In the genomic region with DNA sequence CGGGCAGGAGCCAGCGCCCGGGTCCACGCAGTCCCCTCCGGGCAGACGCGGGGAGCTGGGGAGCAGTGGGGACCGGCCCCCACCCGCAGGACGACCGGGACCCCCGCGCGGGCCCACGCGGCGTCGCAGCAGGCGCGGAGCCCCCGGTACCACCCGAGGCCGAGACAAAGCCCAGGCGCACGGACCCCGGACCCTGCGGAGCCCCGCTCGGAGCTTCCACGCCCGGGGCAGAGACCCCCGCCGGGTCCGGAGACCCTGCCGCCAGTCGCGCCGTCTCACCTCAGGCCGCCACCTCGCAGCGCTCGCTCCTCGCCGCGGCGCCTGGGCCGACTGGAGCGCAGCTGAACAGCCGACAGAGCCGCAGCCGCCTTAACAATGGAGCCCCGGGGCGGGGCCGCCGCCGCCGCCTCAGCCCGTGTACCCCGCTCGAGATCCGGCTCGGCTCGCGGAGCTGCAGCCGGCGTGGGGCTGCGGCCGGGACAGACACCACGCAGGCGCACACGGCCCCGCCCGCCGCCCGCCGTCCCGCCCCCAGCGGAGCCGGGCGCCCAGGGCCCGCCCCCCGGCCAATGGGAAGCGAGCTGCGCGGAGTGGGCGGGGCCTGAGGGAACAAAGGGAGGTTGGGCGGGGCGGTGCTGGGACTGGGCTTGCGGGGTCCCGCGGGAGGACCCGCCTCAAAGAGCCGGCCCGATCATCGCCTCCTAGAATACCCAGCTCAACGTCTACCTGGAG, we compare ENCODE assay signal across 8 cellular contexts. TPM values are rescaled to one million over a fixed set of nuclear protein-coding genes. Genes with fewer than 3 reads are reported as not detected.
DNase-seq lines count a peak whose midpoint lies in the region; ATAC-seq and TF ChIP-seq lines count a peak whose summit lies in the region.

A gene with protein sequence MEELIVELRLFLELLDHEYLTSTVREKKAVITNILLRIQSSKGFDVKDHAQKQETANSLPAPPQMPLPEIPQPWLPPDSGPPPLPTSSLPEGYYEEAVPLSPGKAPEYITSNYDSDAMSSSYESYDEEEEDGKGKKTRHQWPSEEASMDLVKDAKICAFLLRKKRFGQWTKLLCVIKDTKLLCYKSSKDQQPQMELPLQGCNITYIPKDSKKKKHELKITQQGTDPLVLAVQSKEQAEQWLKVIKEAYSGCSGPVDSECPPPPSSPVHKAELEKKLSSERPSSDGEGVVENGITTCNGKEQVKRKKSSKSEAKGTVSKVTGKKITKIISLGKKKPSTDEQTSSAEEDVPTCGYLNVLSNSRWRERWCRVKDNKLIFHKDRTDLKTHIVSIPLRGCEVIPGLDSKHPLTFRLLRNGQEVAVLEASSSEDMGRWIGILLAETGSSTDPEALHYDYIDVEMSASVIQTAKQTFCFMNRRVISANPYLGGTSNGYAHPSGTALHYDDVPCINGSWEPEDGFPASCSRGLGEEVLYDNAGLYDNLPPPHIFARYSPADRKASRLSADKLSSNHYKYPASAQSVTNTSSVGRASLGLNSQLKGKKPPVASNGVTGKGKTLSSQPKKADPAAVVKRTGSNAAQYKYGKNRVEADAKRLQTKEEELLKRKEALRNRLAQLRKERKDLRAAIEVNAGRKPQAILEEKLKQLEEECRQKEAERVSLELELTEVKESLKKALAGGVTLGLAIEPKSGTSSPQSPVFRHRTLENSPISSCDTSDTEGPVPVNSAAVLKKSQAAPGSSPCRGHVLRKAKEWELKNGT (minus strand): TSS at position 485 of the 732 bp plus-strand sequence. CDS start 67,783 bp downstream, outside the sequence.

- H3K4me3 ChIP-seq in left lung = peak within 1 kb of the TSS; percentile 74 to 86

- no peaks in the 10 kb centered on the region for H3K9me3 ChIP-seq in left lung

- DNase-seq in NCI-H345 (lab: John Stamatoyannopoulos, UW) (peak; percentile 83), dermis microvascular lymphatic vessel endothelial cell (ENCODE audit: low read depth in 2 of 2) (peak; percentile 65 to 91), left lung (peak; percentile 81 to 94)
- DNase-seq in activated CD4-positive, alpha-beta memory T cell treated with anti-CD3 and anti-CD28 coated beads for 36 hours = peak; percentile 91
- DNase-seq in stimulated activated CD4-positive, alpha-beta T cell treated with anti-CD3 and anti-CD28 coated beads, Interleukin-1b, Interleukin-23, amount 100 ng/mL, for 4 hours (ENCODE audit: low read depth in 2 of 2) = peak; percentile 85 to 88

- no peak for TF ChIP-seq CTCF in left lung (IDR thresholded peaks at IDR 0.05)

- POLR2A ChIA-PET in activated CD4-positive, alpha-beta memory T cell treated with anti-CD3 and anti-CD28 coated beads for 36 hours (lab: Charles Lee) = interaction anchor here (0.8 to 2.8 kb wide), 6 partner anchors 21 to 111 kb away, joined by 3 to 17 read pairs (median 4); no protein-coding TSS in a partner anchor

- H3K36me3 Mint-ChIP-seq in activated CD4-positive, alpha-beta memory T cell treated with anti-CD3 and anti-CD28 coated beads for 36 hours = peaks cover 7% of the 10 kb centered on the region

- H3K36me3 ChIP-seq in left lung = no peaks in the 10 kb centered on the region

- H3K27me3 ChIP-seq in left lung = peaks cover 0 to 31% of the 10 kb centered on the region in 2 donors

- H3K27ac Mint-ChIP-seq in activated CD4-positive, alpha-beta memory T cell treated with anti-CD3 and anti-CD28 coated beads for 36 hours = no peak within 1 kb of the TSS

- peak within 1 kb of the TSS; percentile 81 to 87 for H3K27ac ChIP-seq in left lung

- H3K4me1 Mint-ChIP-seq in activated CD4-positive, alpha-beta memory T cell treated with anti-CD3 and anti-CD28 coated beads for 36 hours (ENCODE audit: low read depth) = peaks cover 31% of the 10 kb centered on the region

- CTCF ChIA-PET in activated CD4-positive, alpha-beta memory T cell treated with anti-CD3 and anti-CD28 coated beads for 36 hours (lab: Charles Lee) = interaction anchor here (0.7 to 3.5 kb wide), 10 partner anchors 10 to 138 kb away, joined by 3 to 16 read pairs (median 4); no protein-coding TSS in a partner anchor

- H3K4me3 Mint-ChIP-seq in activated CD4-positive, alpha-beta memory T cell treated with anti-CD3 and anti-CD28 coated beads for 36 hours = peak within 1 kb of the TSS; percentile 76

- H3K27me3 Mint-ChIP-seq in activated CD4-positive, alpha-beta memory T cell treated with anti-CD3 and anti-CD28 coated beads for 36 hours = no peaks in the 10 kb centered on the region

- H3K9me3 Mint-ChIP-seq in activated CD4-positive, alpha-beta memory T cell treated with anti-CD3 and anti-CD28 coated beads for 36 hours = no peaks in the 10 kb centered on the region

- ATAC-seq in GM18511 (IDR thresholded peaks at IDR 0.05; ENCODE audit: unreplicated experiment) (peak; percentile 90), HG02981 (IDR thresholded peaks at IDR 0.05; ENCODE audit: unreplicated experiment) (peak; percentile 93), left lung (peak; percentile 97), HG02840 (IDR thresholded peaks at IDR 0.05; ENCODE audit: low FRiP score, unreplicated experiment) (no peak)

- intact Hi-C loops in activated CD4-positive, alpha-beta memory T cell treated with anti-CD3 and anti-CD28 coated beads for 36 hours (cut with micrococcal nuclease) = loop anchor here (1.0 to 5.0 kb wide), 3 partner anchors 21 to 63 kb away; no protein-coding TSS in a partner anchor
- intact Hi-C loops in left lung (cut with DNase I) = no loop called here

- H3K4me1 ChIP-seq in left lung = peaks cover 0 to 29% of the 10 kb centered on the region in 2 donors

RNA-seq across cellular contexts. Expression of the gene that starts here (rescaled TPM):
- 10 to 100 TPM; 37.7 to 38.4 TPM for total RNA-seq in activated CD4-positive, alpha-beta memory T cell treated with anti-CD3 and anti-CD28 coated beads for 36 hours
- total RNA-seq in dermis microvascular lymphatic vessel endothelial cell = 19.3 and 24.7 TPM in 2 replicates
- 10 to 100 TPM; 24.9 to 31.4 TPM for total RNA-seq in left lung
